In genomic region chr5:123429993-123430392, GRCh38 we compare ENCODE assay signal across 11 cellular contexts. TPM values are rescaled to one million over a fixed set of nuclear protein-coding genes. Genes with fewer than 3 reads are reported as not detected.
A peak's percentile ranks its signal among the peaks of the same experiment; 100 is the strongest.
DNase-seq lines count a peak whose midpoint lies in the region; ATAC-seq and TF ChIP-seq lines count a peak whose summit lies in the region.
"Had no signal": no experiment of that assay in that cellular context is flagged by ENCODE, and none has a peak within 500 bp of the region (broad histone marks: within the 10 kb centered on the region; RNA-seq: fewer than 3 reads in every experiment).

No MANE protein-coding gene starts in this region.

- no peak overlapping the region for H3K4me3 Mint-ChIP-seq in activated CD4-positive, alpha-beta T cell treated with anti-CD3 and anti-CD28 coated beads for 36 hours

- H3K27ac ChIP-seq in WERI-Rb-1: no peak overlapping the region
- H3K27ac ChIP-seq: Peyer's patch had no signal

- peak; percentile 89 for ATAC-seq in activated CD4-positive, alpha-beta T cell treated with anti-CD3 and anti-CD28 coated beads for 36 hours
- peak; percentile 67 for ATAC-seq in sciatic nerve
- ATAC-seq in HG03039 (IDR thresholded peaks at IDR 0.05; ENCODE audit: unreplicated experiment): no peak

- intact Hi-C loops in activated CD4-positive, alpha-beta T cell treated with anti-CD3 and anti-CD28 coated beads for 36 hours (cut with DNase I, micrococcal nuclease): loop anchor here in 1 of 2 experiments (10.0 kb wide), 1 partner anchor 1465 kb away; the partner anchor contains the start of gene SRFBP1
- intact Hi-C loops in sciatic nerve (cut with DNase I): no loop called here

- DNase-seq in activated CD4-positive, alpha-beta T cell treated with anti-CD3 and anti-CD28 coated beads for 36 hours: peak; percentile 51
- DNase-seq in activated CD4-positive, alpha-beta T cell treated with anti-CD3 and anti-CD28 coated beads, Interleukin-2, amount 50 U/mL, for 4 hours: no peak
- DNase-seq in NCI-H526 (lab: John Stamatoyannopoulos, UW) (peak; percentile 23 to 48), epithelial cell of esophagus (ENCODE audit: low read depth) (peak; percentile 97), sciatic nerve (ENCODE audit: low spot score) (no peak), WERI-Rb-1 (no peak)
- no peak for DNase-seq in stimulated activated CD4-positive, alpha-beta T cell treated with anti-CD3 and anti-CD28 coated beads, Interleukin-4, amount 100 ng/mL, for 1 hour
- DNase-seq: Peyer's patch had no signal

- H3K27me3 Mint-ChIP-seq in activated CD4-positive, alpha-beta T cell treated with anti-CD3 and anti-CD28 coated beads for 36 hours: peaks cover 2% of the 10 kb centered on the region

- H3K27me3 ChIP-seq in WERI-Rb-1 (ENCODE audit: insufficient read depth, low read depth, severe bottlenecking): no peaks in the 10 kb centered on the region
- H3K27me3 ChIP-seq: BLaER1 treated with 17β-estradiol and CSF1 and Interleukin-3, amounts not matched to agents 10 nM and 100 nM; Peyer's patch had no signal

- peaks cover 16% of the 10 kb centered on the region for H3K4me1 Mint-ChIP-seq in activated CD4-positive, alpha-beta T cell treated with anti-CD3 and anti-CD28 coated beads for 36 hours

- H3K36me3 ChIP-seq in WERI-Rb-1: no peaks in the 10 kb centered on the region
- H3K36me3 ChIP-seq: BLaER1 treated with 17β-estradiol and CSF1 and Interleukin-3, amounts not matched to agents 10 nM and 100 nM; Peyer's patch had no signal

- no peaks in the 10 kb centered on the region for H3K9me3 ChIP-seq in WERI-Rb-1 (ENCODE audit: severe bottlenecking)
- H3K9me3 ChIP-seq: Peyer's patch had no signal

- H3K4me3 ChIP-seq in epithelial cell of esophagus (ENCODE audit: low read length): no peak overlapping the region
- H3K4me3 ChIP-seq in WERI-Rb-1 (ENCODE audit: low read depth, low read length): no peak overlapping the region
- H3K4me3 ChIP-seq: BLaER1 treated with 17β-estradiol and CSF1 and Interleukin-3, amounts not matched to agents 10 nM and 100 nM; Peyer's patch had no signal

- H3K27ac Mint-ChIP-seq in activated CD4-positive, alpha-beta T cell treated with anti-CD3 and anti-CD28 coated beads for 36 hours: peak overlapping the region; percentile 34
- H3K27ac Mint-ChIP-seq: activated T-helper 2 cell treated with anti-CD3 and anti-CD28 coated beads, Interferon-gamma antibody, Interleukin-2, Interleukin-4, amounts not matched to agents 10 μg/mL and 5 μg/mL and 100 μg/mL, durations not matched to agents 14 hours and 24 hours and 36 hours had no signal

- CTCF ChIA-PET in activated CD4-positive, alpha-beta T cell treated with anti-CD3 and anti-CD28 coated beads for 36 hours (lab: Charles Lee): interaction anchor here (1.0 kb wide), 1 partner anchor 8 kb away, joined by 3 read pairs; no protein-coding TSS in a partner anchor

- POLR2A ChIA-PET in activated CD4-positive, alpha-beta T cell treated with anti-CD3 and anti-CD28 coated beads for 36 hours (lab: Charles Lee): no interaction called here

- no peaks in the 10 kb centered on the region for H3K9me3 Mint-ChIP-seq in activated CD4-positive, alpha-beta T cell treated with anti-CD3 and anti-CD28 coated beads for 36 hours (ENCODE audit: low read depth)
- H3K9me3 Mint-ChIP-seq: activated T-helper 2 cell treated with anti-CD3 and anti-CD28 coated beads, Interferon-gamma antibody, Interleukin-2, Interleukin-4, amounts not matched to agents 10 μg/mL and 5 μg/mL and 100 μg/mL, durations not matched to agents 14 hours and 24 hours and 36 hours had no signal

- TF ChIP-seq CTCF in epithelial cell of esophagus (IDR thresholded peaks at IDR 0.05; ENCODE audit: insufficient read depth, low read depth, low read length, missing control alignments) (no peak), WERI-Rb-1 (IDR thresholded peaks at IDR 0.05; ENCODE audit: low read depth, low read length) (no peak)

- H3K36me3 Mint-ChIP-seq in activated CD4-positive, alpha-beta T cell treated with anti-CD3 and anti-CD28 coated beads for 36 hours (ENCODE audit: low read depth): no peaks in the 10 kb centered on the region

RNA-seq across cellular contexts. Expression of gene CEP120, which starts 6.8 kb away (rescaled TPM):
- total RNA-seq in activated CD4-positive, alpha-beta T cell treated with anti-CD3 and anti-CD28 coated beads for 36 hours: 10 to 100 TPM; 29.5 to 32.5 TPM
- 29.3 TPM for total RNA-seq in sciatic nerve

Comparison
In these comparisons a context has a peak if more than half of its experiments do, and no peak if none do; other contexts are left out.
1. DNase-seq: peak in activated CD4-positive, alpha-beta T cell treated with anti-CD3 and anti-CD28 coated beads for 36 hours (single experiment), NCI-H526 (2 of 2) and epithelial cell of esophagus (single experiment); none in activated CD4-positive, alpha-beta T cell treated with anti-CD3 and anti-CD28 coated beads, Interleukin-2, amount 50 U/mL, for 4 hours (0 of 2), sciatic nerve (single experiment), stimulated activated CD4-positive, alpha-beta T cell treated with anti-CD3 and anti-CD28 coated beads, Interleukin-4, amount 100 ng/mL, for 1 hour (single experiment) and WERI-Rb-1 (single experiment).